Comparison of ENCODE assay signal across 10 cellular contexts in the genomic region with DNA sequence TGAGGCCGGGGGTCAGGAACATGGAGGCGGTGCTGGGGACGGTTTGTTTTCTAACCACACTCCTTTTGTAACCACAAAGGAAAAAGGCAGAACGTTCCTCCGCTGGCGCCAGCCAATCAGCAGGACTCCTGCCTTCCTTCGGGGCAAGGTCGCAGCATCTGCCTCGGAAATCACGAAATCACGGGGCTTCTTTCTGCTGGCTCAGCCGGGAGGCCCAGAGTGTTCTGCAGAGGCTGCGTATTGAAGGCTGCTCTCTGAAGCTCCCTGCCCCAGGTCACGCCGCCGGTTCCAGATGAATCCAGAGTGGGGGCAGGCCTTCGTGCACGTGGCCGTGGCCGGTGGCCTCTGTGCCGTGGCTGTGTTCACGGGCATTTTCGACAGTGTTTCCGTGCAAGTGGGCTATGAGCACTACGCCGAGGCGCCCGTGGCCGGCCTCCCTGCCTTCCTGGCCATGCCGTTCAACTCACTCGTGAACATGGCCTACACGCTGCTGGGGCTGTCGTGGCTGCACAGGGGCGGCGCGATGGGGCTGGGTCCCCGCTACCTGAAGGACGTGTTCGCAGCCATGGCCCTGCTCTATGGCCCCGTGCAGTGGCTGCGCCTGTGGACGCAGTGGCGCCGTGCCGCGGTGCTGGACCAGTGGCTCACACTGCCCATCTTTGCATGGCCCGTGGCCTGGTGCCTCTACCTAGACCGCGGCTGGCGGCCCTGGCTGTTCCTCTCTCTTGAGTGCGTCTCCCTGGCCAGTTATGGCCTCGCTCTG. TPM values are rescaled to one million over a fixed set of nuclear protein-coding genes. Genes with fewer than 3 reads are reported as not detected.
A peak's percentile ranks its signal among the peaks of the same experiment; 100 is the strongest.
DNase-seq lines count a peak whose midpoint lies in the region; ATAC-seq and TF ChIP-seq lines count a peak whose summit lies in the region.
"Had no signal": no experiment of that assay in that cellular context is flagged by ENCODE, and none has a peak within 500 bp of the region (broad histone marks: within the 10 kb centered on the region; RNA-seq: fewer than 3 reads in every experiment).

No MANE protein-coding gene starts in this region.

- H3K4me1 ChIP-seq in breast epithelium (no peaks in the 10 kb centered on the region), vagina (peaks cover 13% of the 10 kb centered on the region)
- H3K4me1 ChIP-seq: A549 had no signal

- CTCF ChIA-PET in MCF 10A (lab: Yijun Ruan, JAX), result interaction anchor here (0.5 kb wide), 1 partner anchor 57 kb away, joined by 3 read pairs; no protein-coding TSS in a partner anchor

- intact Hi-C loops in breast epithelium (cut with DNase I; ENCODE audit: low total_unique reads) (loop anchor here (10.0 kb wide), 1 partner anchor 1563 kb away; no protein-coding TSS in a partner anchor), MCF 10A (cut with micrococcal nuclease) (no loop called here), vagina (cut with DNase I) (no loop called here)

- no peaks in the 10 kb centered on the region for H3K9me3 ChIP-seq in breast epithelium
- no peaks in the 10 kb centered on the region for H3K9me3 ChIP-seq in vagina
- H3K9me3 ChIP-seq: A549 had no signal

- POLR2A ChIA-PET in MCF 10A (lab: Yijun Ruan, JAX), result no interaction called here

- H3K9me3 Mint-ChIP-seq in MCF 10A (ENCODE audit: unreplicated experiment), result no peaks in the 10 kb centered on the region
- no peaks in the 10 kb centered on the region for H3K9me3 Mint-ChIP-seq in activated naive CD4-positive, alpha-beta T cell treated with anti-CD3 and anti-CD28 coated beads, Interleukin-2, amount 50 U/mL, for 72 hours
- H3K9me3 Mint-ChIP-seq in naive B cell, result no peaks in the 10 kb centered on the region

- H3K4me3 Mint-ChIP-seq in MCF 10A (ENCODE audit: unreplicated experiment) (no peak overlapping the region), naive B cell (peak overlapping the region; percentile 60 to 87 (median 74))

- H3K27me3 ChIP-seq in breast epithelium (peaks cover 0 to 36% of the 10 kb centered on the region in 2 donors), vagina (no peaks in the 10 kb centered on the region)

- BruUV-seq in MCF 10A (replicated peaks; lab: Mats Ljungman, UMichigan), result no TSS peak

- H3K27ac Mint-ChIP-seq in MCF 10A (ENCODE audit: low read depth, unreplicated experiment) (no peak overlapping the region), naive B cell (peak overlapping the region; percentile 93 to 98 (median 95))
- peak overlapping the region; percentile 91 to 96 for H3K27ac Mint-ChIP-seq in activated naive CD4-positive, alpha-beta T cell treated with anti-CD3 and anti-CD28 coated beads, Interleukin-2, amount 50 U/mL, for 72 hours

- H3K4me1 Mint-ChIP-seq in MCF 10A (ENCODE audit: insufficient read depth, unreplicated experiment) (no peaks in the 10 kb centered on the region), naive B cell (peaks cover 14 to 59% (median 30%) of the 10 kb centered on the region in 3 donors)

- H3K27me3 Mint-ChIP-seq in MCF 10A (ENCODE audit: insufficient read depth, unreplicated experiment) (no peaks in the 10 kb centered on the region), naive B cell (no peaks in the 10 kb centered on the region)

- H3K4me3 ChIP-seq in breast epithelium (no peak overlapping the region), vagina (no peak overlapping the region)
- H3K4me3 ChIP-seq: A549 had no signal

- H3K27ac ChIP-seq in breast epithelium (peak overlapping the region; percentile 17 to 55), vagina (peak overlapping the region; percentile 77)
- H3K27ac ChIP-seq: A549 had no signal

- peak; percentile 39 to 61 for ATAC-seq in activated naive CD4-positive, alpha-beta T cell treated with anti-CD3 and anti-CD28 coated beads, Interleukin-2, amount 50 U/mL, for 72 hours
- no peak for ATAC-seq in naive B cell (ENCODE audit: low read depth in 2 of 2)
- ATAC-seq: A549, HCT116 had no signal

- H3K36me3 ChIP-seq in breast epithelium (no peaks in the 10 kb centered on the region), vagina (no peaks in the 10 kb centered on the region)

- TF ChIP-seq CTCF in breast epithelium (IDR thresholded peaks at IDR 0.05) (no peak), MCF 10A (IDR thresholded peaks at IDR 0.05; ENCODE audit: unreplicated experiment) (no peak), vagina (IDR thresholded peaks at IDR 0.05) (no peak)

- H3K36me3 Mint-ChIP-seq in MCF 10A (ENCODE audit: insufficient read depth, unreplicated experiment), result peaks cover 7% of the 10 kb centered on the region
- H3K36me3 Mint-ChIP-seq in activated naive CD4-positive, alpha-beta T cell treated with anti-CD3 and anti-CD28 coated beads, Interleukin-2, amount 50 U/mL, for 72 hours, result peaks cover 8 to 14% of the 10 kb centered on the region in 2 donors
- no peaks in the 10 kb centered on the region for H3K36me3 Mint-ChIP-seq in naive B cell

- no peak for TF ChIP-seq POLR2A in breast epithelium (IDR thresholded peaks at IDR 0.05)
- no peak for TF ChIP-seq POLR2A in vagina (IDR thresholded peaks at IDR 0.05)

- DNase-seq in breast epithelium (ENCODE audit: low spot score in 2 of 2), result no peak
- no peak for DNase-seq in MCF 10A (ENCODE audit: unreplicated experiment)
- DNase-seq in activated naive CD4-positive, alpha-beta T cell treated with anti-CD3 and anti-CD28 coated beads, Interleukin-2, amount 50 U/mL, for 72 hours (ENCODE audit: low spot score in 2 of 2), result peak; percentile 54 to 75
- no peak for DNase-seq in naive B cell
- DNase-seq in vagina (ENCODE audit: extremely low spot score in 2 of 2), result no peak
- no peak for DNase-seq in NAMALWA (ENCODE audit: low spot score)
- no peak for DNase-seq in A172 (ENCODE audit: low spot score)
- no peak for DNase-seq in NCI-H2171 (lab: John Stamatoyannopoulos, UW)

RNA-seq across cellular contexts. Expression of a gene that starts 9.4 kb away (rescaled TPM):
- 10 to 100 TPM in 1 of 3 donors, 1 to 10 TPM in 2; 7.6 to 10.9 (median 8.2) TPM for total RNA-seq in breast epithelium
- 9.3 and 10.9 TPM in 2 replicates for total RNA-seq in MCF 10A (2022)
- total RNA-seq in activated naive CD4-positive, alpha-beta T cell treated with anti-CD3 and anti-CD28 coated beads, Interleukin-2, amount 50 U/mL, for 72 hours, result 1 to 10 TPM; 5.1 to 6.4 TPM
- 10 to 100 TPM in 2 of 6 donors, 1 to 10 TPM in 4; 5.0 to 13.6 (median 8.1) TPM for polyA plus RNA-seq in naive B cell (ENCODE audit: low read depth in 6 of 6)
- 8.6 TPM for total RNA-seq in vagina
- total RNA-seq in A172 (2014; rRNA removed; shearing (Covaris generic)), result 8.6 and 9.6 TPM in 2 replicates

RNA-seq across cellular contexts. Expression of a gene that starts 10.3 kb away (rescaled TPM):
- 10 to 100 TPM; 20.2 to 23.0 (median 22.6) TPM for total RNA-seq in breast epithelium
- total RNA-seq in MCF 10A (2022), result 40.3 and 44.5 TPM in 2 replicates
- total RNA-seq in activated naive CD4-positive, alpha-beta T cell treated with anti-CD3 and anti-CD28 coated beads, Interleukin-2, amount 50 U/mL, for 72 hours, result 100 to 1,000 TPM in 1 of 2 donors, 10 to 100 TPM in 1; 95.9 to 102 TPM
- 10 to 100 TPM in 1 of 6 donors, 1 to 10 TPM in 4, under 1 TPM in 1; 0.22 to 14.0 (median 5.8) TPM for polyA plus RNA-seq in naive B cell (ENCODE audit: low read depth in 6 of 6)
- 38.8 TPM for total RNA-seq in vagina
- total RNA-seq in A172 (2014; rRNA removed; shearing (Covaris generic)), result 40.8 and 41.7 TPM in 2 replicates

RNA-seq across cellular contexts. Expression of a gene that starts 37.5 kb away (rescaled TPM):
- total RNA-seq in breast epithelium (10 to 100 TPM in 1 of 3 donors, 1 to 10 TPM in 2; 6.6 to 50.7 (median 6.9) TPM), MCF 10A (2022) (0.23 TPM in 1 of 2 replicates, not detected in the other), vagina (4.2 TPM)
- total RNA-seq in activated naive CD4-positive, alpha-beta T cell treated with anti-CD3 and anti-CD28 coated beads, Interleukin-2, amount 50 U/mL, for 72 hours, result 10 to 100 TPM; 14.8 to 16.1 TPM
- 1 to 10 TPM in 4 of 6 donors, under 1 TPM in 2; 0.68 to 3.8 (median 1.7) TPM for polyA plus RNA-seq in naive B cell (ENCODE audit: low read depth in 6 of 6)
- total RNA-seq in A172 (2014; rRNA removed; shearing (Covaris generic)), result 0.62 TPM in 2 replicates
- polyA plus RNA-seq: A549 had no signal

RNA-seq across cellular contexts. Expression of a gene that starts 37.8 kb away (rescaled TPM):
- total RNA-seq in breast epithelium (10 to 100 TPM; 43.7 to 66.2 (median 50.8) TPM), MCF 10A (2022) (201 and 237 TPM in 2 replicates), vagina (46.7 TPM)
- total RNA-seq in activated naive CD4-positive, alpha-beta T cell treated with anti-CD3 and anti-CD28 coated beads, Interleukin-2, amount 50 U/mL, for 72 hours, result 100 to 1,000 TPM; 104 to 123 TPM
- polyA plus RNA-seq in naive B cell (ENCODE audit: low read depth in 6 of 6), result 100 to 1,000 TPM in 1 of 6 donors, 10 to 100 TPM in 5; 57.9 to 123 (median 73.9) TPM
- 192 and 220 TPM in 2 replicates for total RNA-seq in A172 (2014; rRNA removed; shearing (Covaris generic))

RNA-seq across cellular contexts. Expression of a gene that starts 47.1 kb away (rescaled TPM):
- total RNA-seq in breast epithelium, result 10 to 100 TPM; 57.7 to 81.0 (median 79.2) TPM
- total RNA-seq in MCF 10A (2022), result 166 and 196 TPM in 2 replicates
- 100 to 1,000 TPM in 1 of 2 donors, 10 to 100 TPM in 1; 97.9 to 129 TPM for total RNA-seq in activated naive CD4-positive, alpha-beta T cell treated with anti-CD3 and anti-CD28 coated beads, Interleukin-2, amount 50 U/mL, for 72 hours
- polyA plus RNA-seq in naive B cell (ENCODE audit: low read depth in 6 of 6), result 10 to 100 TPM; 52.6 to 98.7 (median 61.0) TPM
- total RNA-seq in vagina, result 66.8 TPM
- 210 and 249 TPM in 2 replicates for total RNA-seq in A172 (2014; rRNA removed; shearing (Covaris generic))

Comparison
In these comparisons a context has a peak if more than half of its experiments do, and no peak if none do; other contexts are left out.
1. DNase-seq: peak in activated naive CD4-positive, alpha-beta T cell treated with anti-CD3 and anti-CD28 coated beads, Interleukin-2, amount 50 U/mL, for 72 hours (2 of 2); none in breast epithelium (0 of 2), MCF 10A (single experiment), naive B cell (single experiment), vagina (0 of 2), NAMALWA (single experiment), A172 (single experiment) and NCI-H2171 (single experiment).
2. ATAC-seq: peak in activated naive CD4-positive, alpha-beta T cell treated with anti-CD3 and anti-CD28 coated beads, Interleukin-2, amount 50 U/mL, for 72 hours (2 of 2); none in naive B cell (0 of 2).